ENCODE assay signal across 2 cellular contexts in genomic region chr2:58441643-58442042, GRCh38.
TF ChIP-seq lines count a peak whose summit lies in the region.

No MANE protein-coding gene starts in this region.

TF ChIP-seq in HEK293, 187 proteins besides CTCF, POLR2A, EP300 and RAD21 (continued from another document):
- TF ChIP-seq PATZ1 (tag by site-specific recombination; IDR thresholded peaks at IDR 0.05) (no peak), ZNF629 (tag by site-specific recombination; IDR thresholded peaks at IDR 0.05) (no peak), ZNF560 (tag by site-specific recombination; IDR thresholded peaks at IDR 0.05; ENCODE audit: borderline replicate concordance) (no peak), ZNF239 (tag by site-specific recombination; IDR thresholded peaks at IDR 0.05) (no peak), ZNF202 (tag by site-specific recombination; IDR thresholded peaks at IDR 0.05; ENCODE audit: borderline replicate concordance) (no peak)

TF ChIP-seq in K562, 482 proteins besides CTCF, POLR2A, EP300 and RAD21 (continued from another document):
- TF ChIP-seq RREB1 (CRISPR knock-in tag; IDR thresholded peaks at IDR 0.05) (no peak), SMARCC2 (IDR thresholded peaks at IDR 0.05; ENCODE audit: low read depth) (no peak), BACH1 (tag; IDR thresholded peaks at IDR 0.05) (no peak), E4F1 (CRISPR knock-in tag; IDR thresholded peaks at IDR 0.05; ENCODE audit: borderline replicate concordance) (no peak), MEIS2 (IDR thresholded peaks at IDR 0.05; ENCODE audit: partially characterized antibody) (no peak), MCM3 (IDR thresholded peaks at IDR 0.05) (no peak), USF1 (CRISPR knock-in tag; IDR thresholded peaks at IDR 0.05) (no peak), ZC3H8 (IDR thresholded peaks at IDR 0.05) (no peak)
